Comparison of ENCODE assay signal across 19 cellular contexts in the genomic region with DNA sequence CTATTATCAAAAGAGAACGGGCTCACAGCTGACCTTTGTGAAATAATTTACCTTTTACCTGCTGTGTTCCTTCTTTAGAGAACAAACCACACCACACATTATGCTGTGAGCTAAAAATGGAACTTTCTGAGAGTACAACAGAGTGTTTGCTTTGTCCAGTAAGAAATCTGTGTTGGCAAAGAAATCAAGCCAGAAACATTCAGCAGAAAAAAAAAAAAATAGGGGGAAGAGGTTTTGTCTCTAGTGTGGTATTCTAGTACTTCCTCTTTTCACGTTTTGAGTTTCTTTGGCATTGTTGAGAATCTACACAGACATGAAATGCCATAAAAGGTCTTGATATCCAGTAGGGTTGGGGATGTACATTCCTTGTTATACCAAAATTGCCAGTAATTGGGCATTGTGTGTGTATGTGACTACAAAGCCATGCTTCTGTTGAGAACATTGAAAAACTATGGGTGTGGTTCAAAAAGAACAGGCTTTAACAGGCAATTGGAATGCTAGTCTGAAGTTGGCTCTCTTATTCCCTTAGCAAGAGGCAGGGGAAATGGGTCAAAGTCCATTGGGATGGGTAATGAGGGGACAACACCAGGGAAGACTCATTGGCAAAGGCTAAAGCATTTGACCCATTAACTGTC.
DNase-seq lines count a peak whose midpoint lies in the region; ATAC-seq lines count a peak whose summit lies in the region.
"Had no signal": no experiment of that assay in that cellular context is flagged by ENCODE, and none has a peak within 500 bp of the region (broad histone marks: within the 10 kb centered on the region; RNA-seq: fewer than 3 reads in every experiment).

No MANE protein-coding gene starts in this region.

- WGBS in aorta, 2 donors = 10 to 14% methylated on average over 2 of the region's 2 CpGs

- H3K4me3 ChIP-seq in aorta (ENCODE audit: low read length in 2 of 2) = no peak overlapping the region
- H3K4me3 ChIP-seq: colonic mucosa, gastrocnemius medialis had no signal

- H3K27ac ChIP-seq in aorta (ENCODE audit: low read depth in 1 of 2, low read length in 2 of 2) = peak overlapping the region in 1 of 2 donors; percentile 43
- H3K27ac ChIP-seq: colonic mucosa, gastrocnemius medialis had no signal

- DNase-seq in GDM1 (lab: John Stamatoyannopoulos, UW) (peak; percentile 2), NOMO-1 treated with DMSO at 0.1 percent for 48 hours (lab: John Stamatoyannopoulos, UW; ENCODE audit: unreplicated experiment) (peak; percentile 81), germinal center (ENCODE audit: low spot score) (peak; percentile 4), aorta (no peak), NCI-H1105 (lab: John Stamatoyannopoulos, UW) (no peak)
- no peak for DNase-seq in activated CD8-positive, alpha-beta memory T cell treated with anti-CD3 and anti-CD28 coated beads, Interleukin-2, amount 50 U/mL, for 48 hours
- DNase-seq: ACHN; activated CD4-positive, alpha-beta T cell treated with anti-CD3 and anti-CD28 coated beads, Interleukin-2, amount 50 U/mL, for 48 hours; activated T-cell treated with anti-CD3 and anti-CD28 coated beads, Interleukin-2, amount 50 U/mL, for 24 hours; CD4-positive, alpha-beta T cell; colonic mucosa; DND-41; gastrocnemius medialis; NCI-H187 treated with DMSO at 0.1 percent for 48 hours; NCI-H446; stimulated activated CD4-positive, alpha-beta T cell treated with anti-CD3 and anti-CD28 coated beads, Interleukin-2, amount 100 ng/mL, for 24 hours; SW 1271 had no signal

- H3K27me3 ChIP-seq in aorta (ENCODE audit: control insufficient read depth in 1 of 2, insufficient read depth in 2 of 2, low read length in 1 of 2) = no peaks in the 10 kb centered on the region
- H3K27me3 ChIP-seq: colonic mucosa, gastrocnemius medialis had no signal

- intact Hi-C loops in aorta (cut with DNase I) = no loop called here

- H3K9me3 ChIP-seq in aorta (ENCODE audit: control insufficient read depth, low read length) = no peaks in the 10 kb centered on the region
- H3K9me3 ChIP-seq: colonic mucosa, gastrocnemius medialis had no signal

- H3K4me1 ChIP-seq in aorta (ENCODE audit: control insufficient read depth in 1 of 2, insufficient read depth in 2 of 2, low read length in 2 of 2) = peaks cover 4 to 9% of the 10 kb centered on the region in 2 donors
- H3K4me1 ChIP-seq: colonic mucosa, gastrocnemius medialis had no signal

- ATAC-seq in HG03103 (IDR thresholded peaks at IDR 0.05; ENCODE audit: low read depth, unreplicated experiment) (peak; percentile 41), GM21717 (IDR thresholded peaks at IDR 0.05; ENCODE audit: unreplicated experiment) (no peak), aorta (ENCODE audit: low FRiP score) (no peak)
- ATAC-seq: gastrocnemius medialis had no signal

- H3K36me3 ChIP-seq in aorta (ENCODE audit: control insufficient read depth in 1 of 2, insufficient read depth in 2 of 2, low read length in 1 of 2) = no peaks in the 10 kb centered on the region
- H3K36me3 ChIP-seq: colonic mucosa, gastrocnemius medialis had no signal

Comparison
In these comparisons a context has a peak if more than half of its experiments do, and no peak if none do; other contexts are left out.
1. DNase-seq: peak in GDM1 (single experiment), NOMO-1 treated with DMSO at 0.1 percent for 48 hours (single experiment) and germinal center (single experiment); none in aorta (0 of 2), NCI-H1105 (single experiment) and activated CD8-positive, alpha-beta memory T cell treated with anti-CD3 and anti-CD28 coated beads, Interleukin-2, amount 50 U/mL, for 48 hours (single experiment).